In the genomic region with DNA sequence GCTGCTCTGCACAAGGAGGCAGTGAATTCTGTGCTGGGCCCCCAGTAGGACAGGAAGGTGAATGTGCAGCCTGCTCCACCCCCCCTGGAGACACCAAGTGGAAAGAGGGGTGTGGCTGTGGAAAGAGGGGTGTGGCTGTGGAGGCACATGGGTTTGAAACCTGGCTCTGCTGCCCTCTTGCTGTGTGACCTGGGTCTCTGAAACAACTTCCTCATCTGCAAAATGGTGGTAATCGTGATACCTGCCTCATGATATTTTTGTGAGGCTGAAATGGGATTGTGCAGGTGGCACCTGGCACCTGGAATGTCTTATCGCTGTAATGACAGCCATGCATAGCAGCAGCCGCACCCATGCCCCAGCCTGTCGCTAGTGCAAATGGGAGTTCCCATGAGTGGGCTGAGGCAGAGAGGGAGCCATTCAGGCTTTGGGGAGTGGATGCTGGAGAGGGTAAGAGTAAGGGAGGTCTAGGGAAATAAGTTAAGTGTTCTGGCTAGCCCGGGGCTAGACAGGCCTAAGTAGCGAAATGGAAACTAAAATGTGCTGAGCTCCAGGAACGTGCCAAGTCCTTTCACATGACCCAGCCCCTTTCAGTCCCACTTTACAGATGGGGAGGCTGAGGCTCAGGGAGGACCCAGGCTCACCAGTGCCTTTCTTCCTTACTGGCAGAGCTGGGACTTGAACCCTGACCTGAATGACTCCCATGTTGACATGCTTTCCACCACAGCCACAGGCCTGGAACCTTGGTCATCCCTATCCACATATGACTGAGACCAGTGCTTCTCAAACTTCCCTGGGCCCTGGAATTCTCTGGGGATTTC, we compare ENCODE assay signal across 10 cellular contexts. TPM values are rescaled to one million over a fixed set of nuclear protein-coding genes. Genes with fewer than 3 reads are reported as not detected.
DNase-seq lines count a peak whose midpoint lies in the region; ATAC-seq and TF ChIP-seq lines count a peak whose summit lies in the region.
"Had no signal": no experiment of that assay in that cellular context is flagged by ENCODE, and none has a peak within 500 bp of the region (broad histone marks: within the 10 kb centered on the region; RNA-seq: fewer than 3 reads in every experiment).

No MANE protein-coding gene starts in this region.

- no peaks in the 10 kb centered on the region for H4K20me1 ChIP-seq in BLaER1 treated with 17β-estradiol and CSF1 and Interleukin-3, amounts not matched to agents 10 nM and 100 nM
- no peaks in the 10 kb centered on the region for H4K20me1 ChIP-seq in GM23338 (replicated peaks; ENCODE audit: insufficient read depth)

- H3K79me2 ChIP-seq in GM23338 (replicated peaks; ENCODE audit: insufficient read depth), result no peaks in the 10 kb centered on the region

- no peak overlapping the region for H3K9ac ChIP-seq in BLaER1 treated with 17β-estradiol and CSF1 and Interleukin-3, amounts not matched to agents 10 nM and 100 nM

- peak; percentile 41; the same call in 2 of the 3 replicates for ATAC-seq in GM23338

- peak overlapping the region in 8 of 11 experiments; percentile 0 to 46 (median 16); a peak in 7 of 22 replicates for H3K4me2 ChIP-seq in BLaER1 treated with 17β-estradiol and CSF1 and Interleukin-3, amounts not matched to agents 10 nM and 100 nM
- no peak overlapping the region for H3K4me2 ChIP-seq in GM23338

- no peak; a peak in 1 of 4 replicates for TF ChIP-seq CTCF in GM23338 (conservative IDR thresholded peaks at IDR 0.05; ENCODE audit: low read depth in 2 of 2)

- CTCF ChIA-PET in HEK293T (lab: Yijun Ruan, JAX), result interaction anchor here (1.1 to 2.0 kb wide), 2 partner anchors 12 to 24 kb away, joined by 3 to 7 read pairs; no protein-coding TSS in a partner anchor

- H3K36me3 ChIP-seq in BLaER1 treated with 17β-estradiol and CSF1 and Interleukin-3, amounts not matched to agents 10 nM and 100 nM, result no peaks in the 10 kb centered on the region
- H3K36me3 ChIP-seq in GM23338 (ENCODE audit: insufficient read depth), result no peaks in the 10 kb centered on the region

- H3K4me1 ChIP-seq in BLaER1 treated with 17β-estradiol and CSF1 and Interleukin-3, amounts not matched to agents 10 nM and 100 nM, result peaks cover 9 to 29% (median 20%) of the 10 kb centered on the region in 10 experiments; a peak in 19 of 20 replicates
- peaks cover 13% of the 10 kb centered on the region for H3K4me1 ChIP-seq in GM23338 (ENCODE audit: insufficient read depth)

- no peak overlapping the region; the same call in 1 of the 2 replicates for H3K27ac Mint-ChIP-seq in GM23338

- peaks cover 14% of the 10 kb centered on the region for H3K27me3 Mint-ChIP-seq in GM23338 (ENCODE audit: insufficient read depth, low read depth, poor library complexity)

- H3F3A ChIP-seq in GM23338 (replicated peaks; ENCODE audit: low read depth), result no peaks in the 10 kb centered on the region

- H3K9me3 ChIP-seq in BLaER1 treated with 17β-estradiol and CSF1 and Interleukin-3, amounts not matched to agents 10 nM and 100 nM (replicated peaks in 1 of 11), result no peaks in the 10 kb centered on the region

- no peak overlapping the region for H3K4me3 ChIP-seq in BLaER1 treated with 17β-estradiol and CSF1 and Interleukin-3, amounts not matched to agents 10 nM and 100 nM
- H3K4me3 ChIP-seq in GM23338, result no peak overlapping the region

- no peaks in the 10 kb centered on the region for H3K27me3 ChIP-seq in BLaER1 treated with 17β-estradiol and CSF1 and Interleukin-3, amounts not matched to agents 10 nM and 100 nM
- no peaks in the 10 kb centered on the region for H3K27me3 ChIP-seq in GM23338 (ENCODE audit: insufficient read depth)

- no peak for DNase-seq in GM23338 (ENCODE audit: low spot score)
- DNase-seq in SKM-1 (lab: John Stamatoyannopoulos, UW; ENCODE audit: unreplicated experiment), result peak; percentile 28
- peak; percentile 19 for DNase-seq in glomerular visceral epithelial cell (ENCODE audit: extremely low spot score)
- DNase-seq in HEK293T (ENCODE audit: extremely low spot score), result no peak
- no peak for DNase-seq in AG20443 (ENCODE audit: low spot score)
- DNase-seq in GM19240 (ENCODE audit: insufficient read length, low spot score), result no peak
- no peak for DNase-seq in islet precursor cell
- DNase-seq: midbrain, NCI-H2227 treated with DMSO at 0.1 percent for 48 hours had no signal

- no peak overlapping the region for H2AFZ ChIP-seq in GM23338

- POLR2A ChIA-PET in HEK293T (lab: Yijun Ruan, JAX), result interaction anchor here (1.4 kb wide), 1 partner anchor 12 kb away, joined by 3 read pairs; no protein-coding TSS in a partner anchor

- H3K9me2 ChIP-seq in GM23338 (ENCODE audit: insufficient read depth), result no peaks in the 10 kb centered on the region

- peaks cover 30% of the 10 kb centered on the region for H3K4me1 Mint-ChIP-seq in GM23338

- peaks cover 11% of the 10 kb centered on the region for H3K9me3 Mint-ChIP-seq in GM23338

- H3K27ac ChIP-seq in BLaER1 treated with 17β-estradiol and CSF1 and Interleukin-3, amounts not matched to agents 10 nM and 100 nM, result no peak overlapping the region
- H3K27ac ChIP-seq in GM23338 (ENCODE audit: low read depth), result no peak overlapping the region

- peaks cover 6% of the 10 kb centered on the region for H3K36me3 Mint-ChIP-seq in GM23338 (ENCODE audit: low read depth)

- H3K4me3 Mint-ChIP-seq in GM23338, result no peak overlapping the region

TF ChIP-seq in GM23338, 12 proteins besides CTCF, POLR2A, EP300 and RAD21:
- TF ChIP-seq EZH2phosphoT487 (IDR thresholded peaks at IDR 0.05; ENCODE audit: unreplicated experiment) (no peak), ZNF331 (CRISPR knock-in tag; IDR thresholded peaks at IDR 0.05; ENCODE audit: low read depth) (no peak), STAT1 (IDR thresholded peaks at IDR 0.05; ENCODE audit: unreplicated experiment) (no peak), NANOG (IDR thresholded peaks at IDR 0.05; ENCODE audit: borderline replicate concordance) (no peak)

TF ChIP-seq in HEK293T, 16 proteins besides CTCF, POLR2A, EP300 and RAD21:
- TF ChIP-seq, protein P1, sequence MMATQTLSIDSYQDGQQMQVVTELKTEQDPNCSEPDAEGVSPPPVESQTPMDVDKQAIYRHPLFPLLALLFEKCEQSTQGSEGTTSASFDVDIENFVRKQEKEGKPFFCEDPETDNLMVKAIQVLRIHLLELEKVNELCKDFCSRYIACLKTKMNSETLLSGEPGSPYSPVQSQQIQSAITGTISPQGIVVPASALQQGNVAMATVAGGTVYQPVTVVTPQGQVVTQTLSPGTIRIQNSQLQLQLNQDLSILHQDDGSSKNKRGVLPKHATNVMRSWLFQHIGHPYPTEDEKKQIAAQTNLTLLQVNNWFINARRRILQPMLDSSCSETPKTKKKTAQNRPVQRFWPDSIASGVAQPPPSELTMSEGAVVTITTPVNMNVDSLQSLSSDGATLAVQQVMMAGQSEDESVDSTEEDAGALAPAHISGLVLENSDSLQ (IDR thresholded peaks at IDR 0.05), result no peak
- TF ChIP-seq ELF4 (IDR thresholded peaks at IDR 0.05) (no peak), ZNF384 (IDR thresholded peaks at IDR 0.05) (no peak), FOXM1 (IDR thresholded peaks at IDR 0.05; ENCODE audit: borderline replicate concordance) (no peak), FOXK2 (IDR thresholded peaks at IDR 0.05) (no peak), FOXA1 (IDR thresholded peaks at IDR 0.05) (no peak), SP1 (IDR thresholded peaks at IDR 0.05) (no peak), L3MBTL2 (conservative IDR thresholded peaks at IDR 0.05) (no peak), LEF1 (IDR thresholded peaks at IDR 0.05; ENCODE audit: borderline replicate concordance) (no peak), CTBP1 (IDR thresholded peaks at IDR 0.05; ENCODE audit: borderline replicate concordance) (no peak), NFRKB (IDR thresholded peaks at IDR 0.05) (no peak), SUZ12 (IDR thresholded peaks at IDR 0.05) (no peak)

RNA-seq across cellular contexts. Expression of a gene that starts 35.0 kb away (rescaled TPM):
- total RNA-seq in GM23338 (2014; rRNA removed; shearing (Covaris generic)), result 0.17 and 0.19 TPM in 2 replicates
- polyA plus RNA-seq in GM23338 (2016; fragmentation: Nextera tagmentation; extraction: Ambion mirVana), result 0.15 and 0.19 TPM in 2 replicates

Comparison
In these comparisons a context has a peak if more than half of its experiments do, and no peak if none do; other contexts are left out.
1. DNase-seq: peak in SKM-1 (single experiment) and glomerular visceral epithelial cell (single experiment); none in GM23338 (single experiment), HEK293T (single experiment), AG20443 (single experiment), GM19240 (single experiment) and islet precursor cell (single experiment).